8 cellular contexts compared by ENCODE assay signal in genomic region chr4:98260047-98260578, GRCh38. TPM values are rescaled to one million over a fixed set of nuclear protein-coding genes. Genes with fewer than 3 reads are reported as not detected.
DNase-seq lines count a peak whose midpoint lies in the region; ATAC-seq and TF ChIP-seq lines count a peak whose summit lies in the region.

No MANE protein-coding gene starts in this region.

- H3F3A ChIP-seq in neural cell (ENCODE audit: insufficient read depth, low read length, poor library complexity, severe bottlenecking) = peaks cover 2% of the 10 kb centered on the region

- DNase-seq in NCI-H526 (lab: John Stamatoyannopoulos, UW) = peak; percentile 5 to 61
- no peak for DNase-seq in NCI-H526 treated with DMSO at 0.1 percent for 48 hours (lab: John Stamatoyannopoulos, UW)
- peak; percentile 42 for DNase-seq in MV-4-11 (lab: John Stamatoyannopoulos, UW)
- DNase-seq in activated T-cell treated with anti-CD3 and anti-CD28 coated beads, Interleukin-2, amount 50 U/mL, for 24 hours = no peak
- DNase-seq in fibroblast of pulmonary artery (ENCODE audit: low read depth) = no peak
- peak; percentile 86 for DNase-seq in upper lobe of right lung

- H3K9ac ChIP-seq in neural cell (ENCODE audit: low read length) = peak overlapping the region; percentile 97

- peaks cover 23% of the 10 kb centered on the region for H3K36me3 Mint-ChIP-seq in activated T-cell treated with anti-CD3 and anti-CD28 coated beads, Interleukin-2, amount 50 U/mL, for 24 hours (ENCODE audit: low read depth)

- H3K27ac ChIP-seq in neural cell (ENCODE audit: low read length) (peak overlapping the region; percentile 98), upper lobe of right lung (peak overlapping the region; percentile 99)

- TF ChIP-seq CTCF in fibroblast of pulmonary artery (IDR thresholded peaks at IDR 0.05; ENCODE audit: low read length, missing control alignments) (no peak), neural cell (IDR thresholded peaks at IDR 0.05; ENCODE audit: poor library complexity, severe bottlenecking) (no peak), upper lobe of right lung (IDR thresholded peaks at IDR 0.05) (no peak)

- no peaks in the 10 kb centered on the region for H3K9me3 ChIP-seq in neural cell (ENCODE audit: low read length)
- H3K9me3 ChIP-seq in upper lobe of right lung = no peaks in the 10 kb centered on the region

- H2AFZ ChIP-seq in neural cell (ENCODE audit: low read depth, low read length) = peak overlapping the region; percentile 77

- TF ChIP-seq RAD21 in neural cell (conservative IDR thresholded peaks at IDR 0.05) = no peak

- ATAC-seq in HG02623 (IDR thresholded peaks at IDR 0.05; ENCODE audit: unreplicated experiment) (peak; percentile 9), upper lobe of right lung (peak; percentile 51)

- peak overlapping the region; percentile 92 for H3K4me3 Mint-ChIP-seq in activated T-cell treated with anti-CD3 and anti-CD28 coated beads, Interleukin-2, amount 50 U/mL, for 24 hours

- H3K79me2 ChIP-seq in neural cell (replicated peaks; ENCODE audit: insufficient read depth, low read length) = peaks cover 26% of the 10 kb centered on the region

- TF ChIP-seq EP300 in neural cell (conservative IDR thresholded peaks at IDR 0.05; ENCODE audit: poor library complexity, severe bottlenecking) = no peak

- peaks cover 21% of the 10 kb centered on the region for H3K4me1 ChIP-seq in upper lobe of right lung

- no peaks in the 10 kb centered on the region for H3K9me2 ChIP-seq in neural cell (ENCODE audit: insufficient read depth, low read length)

- no peaks in the 10 kb centered on the region for H4K20me1 ChIP-seq in neural cell (ENCODE audit: insufficient read depth)

- peak overlapping the region; percentile 42 for H3K4me2 ChIP-seq in neural cell (ENCODE audit: low read length)

- H3K27me3 Mint-ChIP-seq in activated T-cell treated with anti-CD3 and anti-CD28 coated beads, Interleukin-2, amount 50 U/mL, for 24 hours = no peaks in the 10 kb centered on the region

- peak overlapping the region; percentile 79 for H3K4me3 ChIP-seq in fibroblast of pulmonary artery (replicated peaks; ENCODE audit: low read depth, low read length)
- H3K4me3 ChIP-seq in neural cell (ENCODE audit: low read length) = peak overlapping the region; percentile 95
- H3K4me3 ChIP-seq in upper lobe of right lung = peak overlapping the region; percentile 73

- peak overlapping the region; percentile 96 for H3K27ac Mint-ChIP-seq in activated T-cell treated with anti-CD3 and anti-CD28 coated beads, Interleukin-2, amount 50 U/mL, for 24 hours

- H3K27me3 ChIP-seq in neural cell (ENCODE audit: insufficient read depth, low read depth, low read length) = no peaks in the 10 kb centered on the region
- no peaks in the 10 kb centered on the region for H3K27me3 ChIP-seq in upper lobe of right lung

- no peaks in the 10 kb centered on the region for H3K9me3 Mint-ChIP-seq in activated T-cell treated with anti-CD3 and anti-CD28 coated beads, Interleukin-2, amount 50 U/mL, for 24 hours

- H3K36me3 ChIP-seq in neural cell (ENCODE audit: insufficient read depth, low read length) = no peaks in the 10 kb centered on the region
- H3K36me3 ChIP-seq in upper lobe of right lung = no peaks in the 10 kb centered on the region

- peaks cover 46% of the 10 kb centered on the region for H3K4me1 Mint-ChIP-seq in activated T-cell treated with anti-CD3 and anti-CD28 coated beads, Interleukin-2, amount 50 U/mL, for 24 hours (ENCODE audit: low read depth)

- intact Hi-C loops in upper lobe of right lung (cut with DNase I) = no loop called here

TF ChIP-seq in neural cell, 6 proteins besides CTCF, POLR2A, EP300 and RAD21:
- no peak for TF ChIP-seq TAF1 (IDR thresholded peaks at IDR 0.05; ENCODE audit: low read depth)
- TF ChIP-seq REST (IDR thresholded peaks at IDR 0.05; ENCODE audit: borderline replicate concordance) = no peak

RNA-seq across cellular contexts. Expression of gene RAP1GDS1, which starts 1.1 kb away (rescaled TPM):
- polyA plus RNA-seq in neural cell = 41.1 and 45.3 TPM in 2 replicates
- 81.1 and 82.0 TPM in 2 replicates for polyA minus RNA-seq in neural cell
- total RNA-seq in upper lobe of right lung = 39.1 TPM

Comparison
In these comparisons a context has a peak if more than half of its experiments do, and no peak if none do; other contexts are left out.
1. DNase-seq: peak in NCI-H526 (2 of 2), MV-4-11 (single experiment) and upper lobe of right lung (single experiment); none in NCI-H526 treated with DMSO at 0.1 percent for 48 hours (single experiment), activated T-cell treated with anti-CD3 and anti-CD28 coated beads, Interleukin-2, amount 50 U/mL, for 24 hours (single experiment) and fibroblast of pulmonary artery (single experiment).
2. Peak in every context shown above with its lines, with median percentiles within 50 percentile points of each other: H3K4me3 ChIP-seq.